In the genomic region with DNA sequence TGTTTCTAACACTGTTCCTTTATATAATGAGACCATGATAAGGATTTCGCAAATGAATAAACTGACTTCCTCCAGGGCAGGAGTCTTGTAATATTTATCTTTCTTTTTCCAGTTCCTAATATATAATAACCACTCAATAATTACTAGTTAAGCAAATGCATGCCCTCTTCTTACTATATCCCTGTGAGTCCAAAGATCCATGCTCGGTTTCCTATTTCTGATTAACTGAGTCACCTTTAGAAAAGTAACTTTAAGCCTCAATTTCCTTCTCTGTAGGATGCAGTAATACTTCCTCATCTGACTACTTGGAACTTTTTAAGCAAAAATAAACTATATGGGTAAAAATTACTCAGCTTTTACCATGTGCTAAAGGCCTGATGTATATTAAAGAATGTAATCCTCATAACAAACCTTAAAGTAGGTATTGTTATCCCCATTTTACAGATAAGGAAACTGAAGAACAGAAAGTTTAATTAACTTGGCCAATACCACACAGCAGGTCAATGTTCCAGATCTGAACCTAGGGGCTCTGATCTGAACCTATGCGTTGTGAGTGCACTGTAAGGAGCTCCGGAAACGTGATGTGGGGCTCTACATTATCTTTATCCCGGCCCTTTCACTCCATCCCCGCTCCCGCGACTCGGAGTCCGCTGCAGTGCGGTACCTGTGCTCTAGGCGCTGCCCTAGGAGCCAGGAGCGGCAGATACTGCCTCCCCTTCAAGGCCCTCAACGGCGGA, we compare ENCODE assay signal across 8 cellular contexts. TPM values are rescaled to one million over a fixed set of nuclear protein-coding genes. Genes with fewer than 3 reads are reported as not detected.
A peak's percentile ranks its signal among the peaks of the same experiment; 100 is the strongest.
DNase-seq lines count a peak whose midpoint lies in the region; ATAC-seq and TF ChIP-seq lines count a peak whose summit lies in the region.

No MANE protein-coding gene starts in this region.

- WGBS in esophagus squamous epithelium, 2 donors = 2 to 5% methylated on average over 14 of the region's 16 CpGs

- peaks cover 20 to 76% (median 27%) of the 10 kb centered on the region in 3 donors for H3K4me1 ChIP-seq in esophagus squamous epithelium
- H3K4me1 ChIP-seq in rectal smooth muscle tissue (ENCODE audit: control insufficient read depth, insufficient read depth, low read length) = peaks cover 7% of the 10 kb centered on the region

- no peak for TF ChIP-seq CTCF in AG04449 (IDR thresholded peaks at IDR 0.05; ENCODE audit: insufficient read depth, low read length, missing control alignments)
- TF ChIP-seq CTCF in esophagus squamous epithelium (IDR thresholded peaks at IDR 0.05) = peak in 1 of 6 experiments; percentile 35

- CTCF ChIA-PET in AG04449 (lab: Yijun Ruan, JAX) = interaction anchor here (0.6 to 4.3 kb wide), 15 partner anchors 8 to 303 kb away, joined by 3 to 24 read pairs (median 4); partner anchors contain the start of gene ENTPD7

- ATAC-seq in GM19463 (IDR thresholded peaks at IDR 0.05; ENCODE audit: unreplicated experiment) (peak; percentile 35), GM21515 (IDR thresholded peaks at IDR 0.05; ENCODE audit: unreplicated experiment) (no peak), HG03097 (IDR thresholded peaks at IDR 0.05; ENCODE audit: low FRiP score, unreplicated experiment) (no peak)

- POLR2A ChIA-PET in AG04449 (lab: Yijun Ruan, JAX) = interaction anchor here (0.6 to 1.4 kb wide), 4 partner anchors 14 to 103 kb away, joined by 3 to 5 read pairs (median 3); no protein-coding TSS in a partner anchor

- H3K9me3 ChIP-seq in esophagus squamous epithelium = no peaks in the 10 kb centered on the region

- H3K9ac ChIP-seq in rectal smooth muscle tissue (ENCODE audit: low read length) = peak overlapping the region; percentile 92

- H3K36me3 ChIP-seq in esophagus squamous epithelium (peaks cover 0 to 33% (median 6%) of the 10 kb centered on the region in 3 donors), rectal smooth muscle tissue (ENCODE audit: control insufficient read depth, insufficient read depth, low read length) (peaks cover 10% of the 10 kb centered on the region)

- H3K27ac ChIP-seq in esophagus squamous epithelium (peak overlapping the region; percentile 93 to 97 (median 96)), rectal smooth muscle tissue (ENCODE audit: low read depth, low read length) (peak overlapping the region; percentile 90)

- intact Hi-C loops in esophagus squamous epithelium (cut with DNase I) = no loop called here

- no peak for TF ChIP-seq POLR2A in esophagus squamous epithelium (IDR thresholded peaks at IDR 0.05)

- H3K27me3 ChIP-seq in esophagus squamous epithelium (no peaks in the 10 kb centered on the region), rectal smooth muscle tissue (ENCODE audit: control insufficient read depth, insufficient read depth, low read length) (no peaks in the 10 kb centered on the region)

- H3K4me3 ChIP-seq in AG04449 (ENCODE audit: low read depth, low read length) (peak overlapping the region; percentile 74), esophagus squamous epithelium (peak overlapping the region; percentile 70 to 96 (median 86)), rectal smooth muscle tissue (ENCODE audit: low read length) (peak overlapping the region; percentile 99)

- no peak for DNase-seq in AG04449 (ENCODE audit: low read depth, low spot score)
- peak; percentile 43 for DNase-seq in RKO (ENCODE audit: low spot score)
- no peak for DNase-seq in esophagus squamous epithelium (lab: John Stamatoyannopoulos, UW)
- DNase-seq in NCI-H2227 (lab: John Stamatoyannopoulos, UW; ENCODE audit: unreplicated experiment) = no peak

RNA-seq across cellular contexts. Expression of gene COX15, which starts 0.5 kb away (rescaled TPM):
- 10 to 100 TPM; 17.2 to 38.4 (median 18.1) TPM for total RNA-seq in esophagus squamous epithelium

RNA-seq across cellular contexts. Expression of gene CUTC, which starts 0.6 kb away (rescaled TPM):
- 10 to 100 TPM in 3 of 4 donors, 1 to 10 TPM in 1; 6.7 to 29.0 (median 18.9) TPM for total RNA-seq in esophagus squamous epithelium

RNA-seq across cellular contexts. Expression of gene ABCC2, which starts 51.0 kb away (rescaled TPM):
- 1 to 10 TPM in 2 of 4 donors, under 1 TPM in 2; 0.61 to 2.2 (median 1.1) TPM for total RNA-seq in esophagus squamous epithelium
